ENCODE assay signal across 28 cellular contexts in the genomic region with DNA sequence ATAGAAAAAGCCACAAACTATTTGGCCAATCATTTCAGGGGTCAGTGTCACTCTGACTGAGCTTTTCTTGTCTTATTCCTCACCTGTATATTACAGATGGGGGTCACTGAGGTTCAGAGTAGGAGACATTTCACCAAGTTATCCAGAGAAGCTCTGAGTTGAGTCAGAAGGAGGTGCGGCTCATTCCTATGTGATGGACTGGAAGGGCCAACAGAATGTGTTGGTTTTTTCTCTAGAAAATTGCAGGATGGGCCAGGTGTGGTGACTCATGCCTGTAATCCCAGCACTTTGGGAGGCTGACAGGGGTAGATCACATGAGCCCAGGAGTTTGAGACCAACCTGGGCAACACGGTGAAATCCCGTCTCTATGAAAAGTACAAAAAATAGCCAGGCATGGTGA. TPM values are rescaled to one million over a fixed set of nuclear protein-coding genes. Genes with fewer than 3 reads are reported as not detected.
DNase-seq lines count a peak whose midpoint lies in the region; ATAC-seq, FAIRE-seq and TF ChIP-seq lines count a peak whose summit lies in the region.
"Had no signal": no experiment of that assay in that cellular context is flagged by ENCODE, and none has a peak within 500 bp of the region (broad histone marks: within the 10 kb centered on the region; RNA-seq: fewer than 3 reads in every experiment).

No MANE protein-coding gene starts in this region.

- FAIRE-seq in keratinocyte (lab: Jason Lieb, UNC): peak; percentile 72
- FAIRE-seq: endothelial cell of umbilical vein, H1 had no signal

- H3K36me3 ChIP-seq in breast epithelium (no peaks in the 10 kb centered on the region), keratinocyte (ENCODE audit: control insufficient read depth in 2 of 2, extremely low read depth in 1 of 2, insufficient read depth in 2 of 2, low read length in 2 of 2) (peaks cover 10 to 11% of the 10 kb centered on the region in 2 experiments), thyroid gland (peaks cover 7 to 15% of the 10 kb centered on the region in 2 donors)
- H3K36me3 ChIP-seq in naive thymus-derived CD4-positive, alpha-beta T cell (ENCODE audit: control insufficient read depth in 2 of 3, insufficient read depth in 3 of 3, low read length in 3 of 3): peaks cover 0 to 35% (median 9%) of the 10 kb centered on the region in 3 experiments

- H3K9me3 Mint-ChIP-seq in MCF 10A (ENCODE audit: unreplicated experiment): no peaks in the 10 kb centered on the region
- no peaks in the 10 kb centered on the region for H3K9me3 Mint-ChIP-seq in activated T-helper 17 cell treated with anti-CD3 and anti-CD28 coated beads, Interleukin-2, amount 50 U/mL, for 72 hours
- peaks cover 0 to 80% (median 18%) of the 10 kb centered on the region in 11 donors for H3K9me3 Mint-ChIP-seq in naive thymus-derived CD4-positive, alpha-beta T cell
- H3K9me3 Mint-ChIP-seq: activated B cell treated with CpG ODN at 0.5 μM for 24 hours, nephron progenitor cell had no signal

- H3K9ac ChIP-seq in keratinocyte (ENCODE audit: control insufficient read depth, extremely low read depth, insufficient read depth, low read length): peak overlapping the region; percentile 52

- ATAC-seq in activated T-helper 17 cell treated with anti-CD3 and anti-CD28 coated beads, Interleukin-2, amount 50 U/mL, for 72 hours (replicated peaks): no peak
- no peak for ATAC-seq in HG02884 (IDR thresholded peaks at IDR 0.05; ENCODE audit: unreplicated experiment)
- ATAC-seq in naive thymus-derived CD4-positive, alpha-beta T cell: no peak
- ATAC-seq: activated CD8-positive, alpha-beta memory T cell treated with anti-CD3 and anti-CD28 coated beads, Interleukin-2, amount 10 ng/mL, durations not matched to agents 7 days and 5 days; body of pancreas had no signal

- H3K79me2 ChIP-seq in keratinocyte (ENCODE audit: control insufficient read depth, insufficient read depth, low read length): peaks cover 10% of the 10 kb centered on the region

- no peaks in the 10 kb centered on the region for H4K20me1 ChIP-seq in keratinocyte (ENCODE audit: control insufficient read depth, extremely low read depth, insufficient read depth, low read length)

- peak overlapping the region; percentile 93 for H3K27ac Mint-ChIP-seq in MCF 10A (ENCODE audit: low read depth, unreplicated experiment)
- H3K27ac Mint-ChIP-seq in activated T-helper 17 cell treated with anti-CD3 and anti-CD28 coated beads, Interleukin-2, amount 50 U/mL, for 72 hours: peak overlapping the region; percentile 60
- no peak overlapping the region for H3K27ac Mint-ChIP-seq in naive thymus-derived CD4-positive, alpha-beta T cell
- H3K27ac Mint-ChIP-seq: activated B cell treated with CpG ODN at 0.5 μM for 24 hours; activated CD8-positive, alpha-beta memory T cell treated with anti-CD3 and anti-CD28 coated beads, Interleukin-2, amount 10 ng/mL, durations not matched to agents 7 days and 5 days had no signal

- H3K4me1 ChIP-seq in breast epithelium (no peaks in the 10 kb centered on the region), keratinocyte (ENCODE audit: control insufficient read depth, extremely low read depth, insufficient read depth, low read length) (peaks cover 17% of the 10 kb centered on the region), thyroid gland (peaks cover 0 to 13% of the 10 kb centered on the region in 2 donors)
- no peaks in the 10 kb centered on the region for H3K4me1 ChIP-seq in naive thymus-derived CD4-positive, alpha-beta T cell (ENCODE audit: control insufficient read depth in 2 of 2, insufficient read depth in 2 of 2, low read length in 2 of 2)
- H3K4me1 ChIP-seq: body of pancreas had no signal

- dilution Hi-C loops in keratinocyte (cut with MboI; ENCODE audit: extremely low pct_ligation_motif_present, low sequenced_read_pairs): no loop called here

- H3K4me3 ChIP-seq in breast epithelium (no peak overlapping the region), keratinocyte (ENCODE audit: control insufficient read depth in 2 of 3, extremely low read depth in 1 of 3, insufficient read depth in 2 of 3, low read depth in 1 of 3, low read length in 3 of 3) (no peak overlapping the region), thyroid gland (replicated peaks in 1 of 3) (no peak overlapping the region)
- H3K4me3 ChIP-seq in naive thymus-derived CD4-positive, alpha-beta T cell (ENCODE audit: low read length): no peak overlapping the region
- H3K4me3 ChIP-seq: body of pancreas, lung had no signal

- H3K4me2 ChIP-seq in keratinocyte (ENCODE audit: control insufficient read depth, extremely low read depth, insufficient read depth, low read depth, low read length): no peak overlapping the region

- no peak overlapping the region for H3K27ac ChIP-seq in breast epithelium
- H3K27ac ChIP-seq in keratinocyte (ENCODE audit: control insufficient read depth, insufficient read depth, low read length): peak overlapping the region; percentile 82
- H3K27ac ChIP-seq in thyroid gland: peak overlapping the region in 1 of 3 donors; percentile 61
- H3K27ac ChIP-seq in naive thymus-derived CD4-positive, alpha-beta T cell (ENCODE audit: low read depth, low read length): no peak overlapping the region
- H3K27ac ChIP-seq: body of pancreas had no signal

- H3K27me3 ChIP-seq in breast epithelium (no peaks in the 10 kb centered on the region), keratinocyte (ENCODE audit: control insufficient read depth, extremely low read depth, insufficient read depth, low read length) (no peaks in the 10 kb centered on the region), thyroid gland (no peaks in the 10 kb centered on the region)
- H3K27me3 ChIP-seq in naive thymus-derived CD4-positive, alpha-beta T cell (ENCODE audit: control insufficient read depth in 2 of 2, insufficient read depth in 2 of 2, low read length in 2 of 2): no peaks in the 10 kb centered on the region
- H3K27me3 ChIP-seq: body of pancreas had no signal

- H3K4me3 Mint-ChIP-seq in MCF 10A (ENCODE audit: unreplicated experiment): no peak overlapping the region
- no peak overlapping the region for H3K4me3 Mint-ChIP-seq in activated T-helper 17 cell treated with anti-CD3 and anti-CD28 coated beads, Interleukin-2, amount 50 U/mL, for 72 hours
- no peak overlapping the region for H3K4me3 Mint-ChIP-seq in naive thymus-derived CD4-positive, alpha-beta T cell
- H3K4me3 Mint-ChIP-seq: activated B cell treated with CpG ODN at 0.5 μM for 24 hours; activated CD8-positive, alpha-beta memory T cell treated with anti-CD3 and anti-CD28 coated beads, Interleukin-2, amount 10 ng/mL, durations not matched to agents 7 days and 5 days; CD4-positive, alpha-beta memory T cell; nephron progenitor cell had no signal

- no peak overlapping the region for H2AFZ ChIP-seq in keratinocyte (ENCODE audit: control insufficient read depth, low read length)

- peaks cover 57% of the 10 kb centered on the region for H3K36me3 Mint-ChIP-seq in MCF 10A (ENCODE audit: insufficient read depth, unreplicated experiment)
- peaks cover 64% of the 10 kb centered on the region for H3K36me3 Mint-ChIP-seq in activated T-helper 17 cell treated with anti-CD3 and anti-CD28 coated beads, Interleukin-2, amount 50 U/mL, for 72 hours (ENCODE audit: low read depth)
- peaks cover 26 to 90% (median 85%) of the 10 kb centered on the region in 5 donors for H3K36me3 Mint-ChIP-seq in naive thymus-derived CD4-positive, alpha-beta T cell

- H3K4me1 Mint-ChIP-seq in MCF 10A (ENCODE audit: insufficient read depth, unreplicated experiment): peaks cover 26% of the 10 kb centered on the region
- H3K4me1 Mint-ChIP-seq in activated T-helper 17 cell treated with anti-CD3 and anti-CD28 coated beads, Interleukin-2, amount 50 U/mL, for 72 hours: peaks cover 4% of the 10 kb centered on the region
- H3K4me1 Mint-ChIP-seq in naive thymus-derived CD4-positive, alpha-beta T cell: peaks cover 0 to 16% (median 0%) of the 10 kb centered on the region in 7 donors
- H3K4me1 Mint-ChIP-seq: activated B cell treated with CpG ODN at 0.5 μM for 24 hours; activated CD8-positive, alpha-beta memory T cell treated with anti-CD3 and anti-CD28 coated beads, Interleukin-2, amount 10 ng/mL, durations not matched to agents 7 days and 5 days had no signal

- intact Hi-C loops in MCF 10A (cut with micrococcal nuclease): no loop called here
- intact Hi-C loops in breast epithelium (cut with DNase I; ENCODE audit: low total_unique reads): no loop called here
- intact Hi-C loops in thyroid gland (cut with DNase I): no loop called here
- intact Hi-C loops in naive thymus-derived CD4-positive, alpha-beta T cell (cut with micrococcal nuclease): no loop called here

- peak; percentile 69 for DNase-seq in MCF 10A (ENCODE audit: unreplicated experiment)
- no peak for DNase-seq in breast epithelium (ENCODE audit: low spot score in 2 of 2)
- DNase-seq in keratinocyte (ENCODE audit: low read depth, low spot score): peak; percentile 26
- DNase-seq in MV-4-11 (lab: John Stamatoyannopoulos, UW): no peak
- no peak for DNase-seq in thyroid gland
- DNase-seq in naive thymus-derived CD4-positive, alpha-beta T cell: no peak
- DNase-seq: 8988T; activated B cell treated with CpG ODN at 0.5 μM for 24 hours; activated CD4-positive, alpha-beta T cell treated with anti-CD3 and anti-CD28 coated beads, Interleukin-2, amount 50 U/mL, for 1 hour; activated CD8-positive, alpha-beta memory T cell treated with anti-CD3 and anti-CD28 coated beads, Interleukin-2, amount 10 ng/mL, durations not matched to agents 7 days and 5 days; activated naive CD4-positive, alpha-beta T cell; activated T-cell treated with anti-CD3 and anti-CD28 coated beads, Interleukin-2, amount 50 U/mL, for 48 hours; body of pancreas; CD4-positive, alpha-beta memory T cell; glutamatergic neuron; MM.1S; NCI-H1436 treated with DMSO at 0.1 percent for 48 hours; NCI-H82; nephron progenitor cell; retina; SIG-M5; stimulated activated CD4-positive, alpha-beta T cell treated with anti-CD3 and anti-CD28 coated beads, Interleukin-2, amount 100 ng/mL, for 24 hours; SW 1271 had no signal

- POLR2A ChIA-PET in MCF 10A (lab: Yijun Ruan, JAX): interaction anchor here (0.7 to 1.1 kb wide), 7 partner anchors 27 to 299 kb away, joined by 3 read pairs; no protein-coding TSS in a partner anchor
- POLR2A ChIA-PET in naive thymus-derived CD4-positive, alpha-beta T cell (lab: Charles Lee): interaction anchor here (1.2 kb wide), 1 partner anchor 22 kb away, joined by 3 read pairs; no protein-coding TSS in a partner anchor

- no peak for TF ChIP-seq POLR2A in breast epithelium (IDR thresholded peaks at IDR 0.05)
- TF ChIP-seq POLR2A in thyroid gland (IDR thresholded peaks at IDR 0.05): no peak

- no peak for TF ChIP-seq CTCF in MCF 10A (IDR thresholded peaks at IDR 0.05; ENCODE audit: unreplicated experiment)
- TF ChIP-seq CTCF in breast epithelium (IDR thresholded peaks at IDR 0.05): no peak
- no peak for TF ChIP-seq CTCF in keratinocyte (optimal IDR thresholded peaks at IDR 0.05 in 1 of 3, IDR thresholded peaks at IDR 0.05 in 1 of 3, conservative IDR thresholded peaks at IDR 0.05 in 1 of 3; ENCODE audit: extremely low read depth in 1 of 3, insufficient read depth in 2 of 3, low read length in 3 of 3)
- TF ChIP-seq CTCF in thyroid gland (IDR thresholded peaks at IDR 0.05): no peak

- no TSS peak for BruUV-seq in MCF 10A (replicated peaks; lab: Mats Ljungman, UMichigan)

- H3K9me1 ChIP-seq in keratinocyte (ENCODE audit: control insufficient read depth, extremely low read depth, insufficient read depth, low read length): no peaks in the 10 kb centered on the region

- no peaks in the 10 kb centered on the region for H3K9me3 ChIP-seq in breast epithelium
- H3K9me3 ChIP-seq in keratinocyte (ENCODE audit: control insufficient read depth, low read depth, low read length): no peaks in the 10 kb centered on the region
- H3K9me3 ChIP-seq in thyroid gland: no peaks in the 10 kb centered on the region
- H3K9me3 ChIP-seq in naive thymus-derived CD4-positive, alpha-beta T cell (ENCODE audit: control insufficient read depth in 2 of 3, low read length in 3 of 3): peaks cover 0 to 3% (median 0%) of the 10 kb centered on the region in 3 experiments
- H3K9me3 ChIP-seq: body of pancreas had no signal

- WGBS in thyroid gland, 2 donors: 72 to 80% methylated on average over 3 of the region's 3 CpGs

- no peaks in the 10 kb centered on the region for H3K27me3 Mint-ChIP-seq in MCF 10A (ENCODE audit: insufficient read depth, unreplicated experiment)
- H3K27me3 Mint-ChIP-seq in activated T-helper 17 cell treated with anti-CD3 and anti-CD28 coated beads, Interleukin-2, amount 50 U/mL, for 72 hours: no peaks in the 10 kb centered on the region
- no peaks in the 10 kb centered on the region for H3K27me3 Mint-ChIP-seq in naive thymus-derived CD4-positive, alpha-beta T cell
- H3K27me3 Mint-ChIP-seq: activated B cell treated with CpG ODN at 0.5 μM for 24 hours; activated CD8-positive, alpha-beta memory T cell treated with anti-CD3 and anti-CD28 coated beads, Interleukin-2, amount 10 ng/mL, durations not matched to agents 7 days and 5 days; CD4-positive, alpha-beta memory T cell had no signal

- CTCF ChIA-PET in MCF 10A (lab: Yijun Ruan, JAX): interaction anchor here (0.5 to 0.9 kb wide), 4 partner anchors 60 to 1757 kb away, joined by 3 read pairs; no protein-coding TSS in a partner anchor
- CTCF ChIA-PET in naive thymus-derived CD4-positive, alpha-beta T cell (lab: Charles Lee): no interaction called here

RNA-seq across cellular contexts. Expression of gene ZNF83, which starts 24.5 kb away (rescaled TPM):
- total RNA-seq in MCF 10A (2022) (58.9 and 102 TPM in 2 replicates), breast epithelium (100 to 1,000 TPM in 1 of 3 donors, 10 to 100 TPM in 2; 61.0 to 120 (median 71.8) TPM), thyroid gland (100 to 1,000 TPM in 2 of 4 donors, 10 to 100 TPM in 2; 75.3 to 125 (median 97.0) TPM)
- total RNA-seq in activated T-helper 17 cell treated with anti-CD3 and anti-CD28 coated beads, Interleukin-2, amount 50 U/mL, for 72 hours: 10 to 100 TPM; 31.2 to 41.8 TPM
- polyA plus RNA-seq in keratinocyte: 18.3 to 67.3 TPM (median 47.3 TPM) in 3 replicates
- 80.4 TPM for polyA plus RNA-seq in keratinocyte (2011; ENCODE audit: low read depth)
- 9.0 and 22.6 TPM in 2 replicates for polyA plus RNA-seq in keratinocyte (2011; cell fraction: cytosol; rRNA removed)
- 188 and 216 TPM in 2 replicates for polyA plus RNA-seq in keratinocyte (2011; cell fraction: nucleus; rRNA removed)
- polyA plus RNA-seq in keratinocyte (2012; ENCODE audit: low replicate concordance): 13.9 and 87.3 TPM in 2 replicates
- 6.0 to 46.1 TPM (median 37.9 TPM) in 3 replicates for polyA minus RNA-seq in keratinocyte
- 8.8 TPM for polyA minus RNA-seq in keratinocyte (2011; cell fraction: cytosol; rRNA and poly(A)+ RNA removed)
- 53.8 and 94.5 TPM in 2 replicates for polyA minus RNA-seq in keratinocyte (2011; cell fraction: nucleus; rRNA and poly(A)+ RNA removed)
- total RNA-seq in naive thymus-derived CD4-positive, alpha-beta T cell: 100 to 1,000 TPM in 2 of 5 experiments, 10 to 100 TPM in 3; 49.7 to 113 (median 70.5) TPM
- 10 to 100 TPM; 17.2 to 21.8 TPM for polyA plus RNA-seq in naive thymus-derived CD4-positive, alpha-beta T cell

Comparison
In these comparisons a context has a peak if more than half of its experiments do, and no peak if none do; other contexts are left out.
1. DNase-seq: peak in MCF 10A (single experiment) and keratinocyte (single experiment); none in breast epithelium (0 of 2), MV-4-11 (single experiment), thyroid gland (0 of 2) and naive thymus-derived CD4-positive, alpha-beta T cell (0 of 9).
2. H3K27ac Mint-ChIP-seq: peak in MCF 10A (single experiment) and activated T-helper 17 cell treated with anti-CD3 and anti-CD28 coated beads, Interleukin-2, amount 50 U/mL, for 72 hours (single experiment); none in naive thymus-derived CD4-positive, alpha-beta T cell (0 of 9).